1 cellular context compared by ENCODE assay signal in genomic region chr21:8993943-8994639, GRCh38.
TF ChIP-seq lines count a peak whose summit lies in the region.

No MANE protein-coding gene starts in this region.

TF ChIP-seq in H1, 55 proteins besides CTCF, POLR2A, EP300 and RAD21 (continued from another document):
- no peak for TF ChIP-seq TAF7 (optimal IDR thresholded peaks at IDR 0.05; ENCODE audit: borderline replicate concordance, low read depth, low read length)
TF ChIP-seq in H1: peak in this region for 1.
